In the genomic region with DNA sequence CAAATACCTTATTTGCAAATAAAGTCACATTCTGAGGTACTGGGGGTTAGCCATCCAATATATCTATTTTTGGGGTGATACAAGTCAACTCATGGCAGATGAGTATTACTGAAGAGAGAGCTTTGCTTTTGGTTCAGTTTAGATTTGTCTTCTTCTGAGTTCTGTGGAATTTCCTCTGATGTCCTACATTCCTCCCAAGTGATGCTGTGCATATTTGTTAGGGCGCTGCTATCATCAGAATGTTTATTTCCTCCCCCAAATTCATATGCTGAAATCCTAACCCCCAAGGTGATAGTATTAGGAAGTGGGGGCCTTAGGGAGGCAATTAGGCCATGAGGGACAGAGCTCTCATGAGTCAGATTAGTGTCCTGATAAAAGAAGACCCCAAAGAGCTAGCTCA, we compare ENCODE assay signal across 13 cellular contexts.
"Had no signal": no experiment of that assay in that cellular context is flagged by ENCODE, and none has a peak within 500 bp of the region (broad histone marks: within the 10 kb centered on the region; RNA-seq: fewer than 3 reads in every experiment).

No MANE protein-coding gene starts in this region.

- H3K27me3 ChIP-seq: dorsolateral prefrontal cortex, neural progenitor cell, right lobe of liver, tibial nerve had no signal

- H3K9me3 ChIP-seq: right lobe of liver, tibial nerve had no signal

- DNase-seq: activated CD4-positive, alpha-beta T cell treated with anti-CD3 and anti-CD28 coated beads for 36 hours; activated CD4-positive, alpha-beta T cell treated with anti-CD3 and anti-CD28 coated beads, Interleukin-2, amount 50 U/mL, for 48 hours; activated gamma-delta T cell treated with Interleukin-2 at 50 U/mL for 16 hours; caudate nucleus; dorsolateral prefrontal cortex; left cardiac atrium; naive thymus-derived CD4-positive, alpha-beta T cell; right lobe of liver; stimulated activated CD8-positive, alpha-beta memory T cell treated with anti-CD3 and anti-CD28 coated beads, Interleukin-4, amount 100 ng/mL, for 48 hours; stimulated activated naive CD4-positive, alpha-beta T cell treated with Interleukin-2 at 50 U/mL for 16 hours had no signal

- H3K4me3 ChIP-seq: dorsolateral prefrontal cortex, neural progenitor cell, right lobe of liver, tibial nerve had no signal

- H3K9ac ChIP-seq: neural progenitor cell had no signal

- H3K4me2 ChIP-seq: neural progenitor cell had no signal

- H3K27ac ChIP-seq: dorsolateral prefrontal cortex, neural progenitor cell, right lobe of liver had no signal

- H3K36me3 ChIP-seq: neural progenitor cell, right lobe of liver, tibial nerve had no signal

- ATAC-seq: activated CD4-positive, alpha-beta T cell treated with anti-CD3 and anti-CD28 coated beads for 36 hours; left cardiac atrium; naive thymus-derived CD4-positive, alpha-beta T cell; right lobe of liver; WTC11 had no signal

- H2AFZ ChIP-seq: neural progenitor cell had no signal

- H3K4me1 ChIP-seq: neural progenitor cell, right lobe of liver had no signal
